In genomic region chr12:80877706-80878384, GRCh38 we compare ENCODE assay signal across 12 cellular contexts. TPM values are rescaled to one million over a fixed set of nuclear protein-coding genes. Genes with fewer than 3 reads are reported as not detected.
DNase-seq lines count a peak whose midpoint lies in the region; ATAC-seq and TF ChIP-seq lines count a peak whose summit lies in the region.
"Had no signal": no experiment of that assay in that cellular context is flagged by ENCODE, and none has a peak within 500 bp of the region (broad histone marks: within the 10 kb centered on the region; RNA-seq: fewer than 3 reads in every experiment).

No MANE protein-coding gene starts in this region.

- no peaks in the 10 kb centered on the region for H3F3A ChIP-seq in neural cell (ENCODE audit: insufficient read depth, low read length, poor library complexity, severe bottlenecking)

- DNase-seq in EH (ENCODE audit: low read depth): peak; percentile 69
- DNase-seq in NCI-H446 (lab: John Stamatoyannopoulos, UW): peak; percentile 10 to 19
- DNase-seq in fibroblast of lung (ENCODE audit: low read depth in 2 of 2): peak; percentile 56 to 62
- no peak for DNase-seq in T-helper 2 cell
- no peak for DNase-seq in HAP-1 (ENCODE audit: low spot score in 2 of 2)
- DNase-seq in medulla oblongata (ENCODE audit: extremely low spot score): no peak
- DNase-seq: activated CD4-positive, CD25-positive, alpha-beta regulatory T cell treated with anti-CD3 and anti-CD28 coated beads, Interleukin-2, amount 50 U/mL, for 72 hours; posterior cingulate gyrus; stimulated activated CD4-positive, alpha-beta T cell treated with anti-CD3 and anti-CD28 coated beads, Interleukin-1b, Interleukin-23, amount 100 ng/mL, for 48 hours; T-helper 1 cell had no signal

- H3K9ac ChIP-seq in fibroblast of lung (ENCODE audit: insufficient read depth, low read length) (no peak overlapping the region), neural cell (ENCODE audit: low read length) (no peak overlapping the region)

- H3K4me3 ChIP-seq in fibroblast of lung (replicated peaks in 1 of 4; ENCODE audit: control extremely low read depth in 1 of 4, insufficient read depth in 1 of 4, low read depth in 3 of 4, low read length in 4 of 4) (no peak overlapping the region), neural cell (ENCODE audit: low read length) (peak overlapping the region; percentile 15), HAP-1 (no peak overlapping the region)

- no peak overlapping the region for H3K27ac ChIP-seq in fibroblast of lung (ENCODE audit: insufficient read depth, low read length)
- H3K27ac ChIP-seq in neural cell (ENCODE audit: low read length): peak overlapping the region; percentile 3

- H4K20me1 ChIP-seq in fibroblast of lung (ENCODE audit: control insufficient read depth, extremely low read depth, insufficient read depth, low read length): no peaks in the 10 kb centered on the region
- H4K20me1 ChIP-seq in neural cell (ENCODE audit: insufficient read depth): no peaks in the 10 kb centered on the region

- no peaks in the 10 kb centered on the region for H3K9me2 ChIP-seq in neural cell (ENCODE audit: insufficient read depth, low read length)

- no peak for TF ChIP-seq CTCF in fibroblast of lung (conservative IDR thresholded peaks at IDR 0.05 in 1 of 2, IDR thresholded peaks at IDR 0.05 in 1 of 2; ENCODE audit: low read depth in 1 of 2, low read length in 2 of 2)
- TF ChIP-seq CTCF in neural cell (IDR thresholded peaks at IDR 0.05; ENCODE audit: poor library complexity, severe bottlenecking): no peak

- H3K79me2 ChIP-seq in fibroblast of lung (ENCODE audit: control insufficient read depth, insufficient read depth, low read length) (no peaks in the 10 kb centered on the region), neural cell (replicated peaks; ENCODE audit: insufficient read depth, low read length) (no peaks in the 10 kb centered on the region)

- H3K27me3 ChIP-seq in fibroblast of lung (ENCODE audit: control insufficient read depth, insufficient read depth, low read length) (no peaks in the 10 kb centered on the region), neural cell (ENCODE audit: insufficient read depth, low read depth, low read length) (no peaks in the 10 kb centered on the region), HAP-1 (ENCODE audit: low read depth) (no peaks in the 10 kb centered on the region)

- peak overlapping the region; percentile 36 for H3K4me2 ChIP-seq in fibroblast of lung (ENCODE audit: extremely low read depth, insufficient read depth, low read length)
- peak overlapping the region; percentile 40 for H3K4me2 ChIP-seq in neural cell (ENCODE audit: low read length)

- TF ChIP-seq EP300 in neural cell (conservative IDR thresholded peaks at IDR 0.05; ENCODE audit: poor library complexity, severe bottlenecking): peak; percentile 38

- H3K9me3 ChIP-seq in fibroblast of lung (ENCODE audit: control insufficient read depth, insufficient read depth, low read depth, low read length): no peaks in the 10 kb centered on the region
- H3K9me3 ChIP-seq in neural cell (ENCODE audit: low read length): no peaks in the 10 kb centered on the region
- no peaks in the 10 kb centered on the region for H3K9me3 ChIP-seq in HAP-1

- no peak for TF ChIP-seq RAD21 in neural cell (conservative IDR thresholded peaks at IDR 0.05)

- H3K36me3 ChIP-seq in fibroblast of lung (ENCODE audit: control insufficient read depth, insufficient read depth, low read length): no peaks in the 10 kb centered on the region
- H3K36me3 ChIP-seq in neural cell (ENCODE audit: insufficient read depth, low read length): no peaks in the 10 kb centered on the region
- peaks cover 4% of the 10 kb centered on the region; the same call in 1 of the 2 replicates for H3K36me3 ChIP-seq in HAP-1 (replicated peaks)

- no peak overlapping the region for H2AFZ ChIP-seq in fibroblast of lung (ENCODE audit: low read length)
- H2AFZ ChIP-seq in neural cell (ENCODE audit: low read depth, low read length): no peak overlapping the region

- ATAC-seq in HG02588 (IDR thresholded peaks at IDR 0.05; ENCODE audit: unreplicated experiment): no peak

- no peaks in the 10 kb centered on the region for H3K4me1 ChIP-seq in fibroblast of lung (ENCODE audit: control insufficient read depth, extremely low read depth, insufficient read depth, low read length)
- H3K4me1 ChIP-seq in HAP-1: peaks cover 8% of the 10 kb centered on the region

- in situ Hi-C loops in HAP-1 (cut with MboI; ENCODE audit: low sequenced_read_pairs): no loop called here

TF ChIP-seq in neural cell, 6 proteins besides CTCF, POLR2A, EP300 and RAD21:
- TF ChIP-seq SMC3 (conservative IDR thresholded peaks at IDR 0.05; ENCODE audit: poor library complexity): no peak

RNA-seq across cellular contexts. Expression of gene LIN7A, which starts 59.9 kb away (rescaled TPM):
- 9.5 and 22.8 TPM in 2 replicates for total RNA-seq in fibroblast of lung
- 6.9 and 35.3 TPM in 2 replicates for polyA plus RNA-seq in fibroblast of lung
- 5.1 and 19.4 TPM in 2 replicates for polyA plus RNA-seq in fibroblast of lung (2012)
- polyA minus RNA-seq in fibroblast of lung (ENCODE audit: low replicate concordance): 2.9 and 3.6 TPM in 2 replicates
- polyA plus RNA-seq in neural cell: 31.5 and 36.4 TPM in 2 replicates
- polyA minus RNA-seq in neural cell: 102 and 119 TPM in 2 replicates

Comparison
In these comparisons a context has a peak if more than half of its experiments do, and no peak if none do; other contexts are left out.
1. DNase-seq: peak in EH (single experiment), NCI-H446 (2 of 2) and fibroblast of lung (2 of 2); none in T-helper 2 cell (0 of 5), HAP-1 (0 of 2) and medulla oblongata (single experiment).